In the genomic region with DNA sequence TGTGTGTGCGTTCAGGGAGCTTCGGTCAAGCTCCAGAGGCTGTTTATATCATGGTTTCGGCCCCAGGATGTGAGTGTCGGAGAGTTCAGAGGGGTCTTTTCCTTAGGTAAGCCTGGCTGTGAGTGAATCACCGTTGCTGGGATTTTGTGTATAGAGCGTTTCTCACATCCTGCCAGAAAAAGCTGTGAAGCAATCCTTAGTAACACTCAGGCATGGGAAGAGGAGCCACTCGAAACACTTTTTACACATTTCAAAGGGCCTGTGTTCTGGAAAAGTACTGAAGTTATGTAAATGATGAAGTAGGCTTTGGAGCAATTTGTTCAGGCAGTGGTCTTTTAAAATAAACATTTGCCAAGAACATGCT, we compare ENCODE assay signal across 8 cellular contexts. TPM values are rescaled to one million over a fixed set of nuclear protein-coding genes. Genes with fewer than 3 reads are reported as not detected.
DNase-seq lines count a peak whose midpoint lies in the region; ATAC-seq and TF ChIP-seq lines count a peak whose summit lies in the region.

No MANE protein-coding gene starts in this region.

- TF ChIP-seq EP300 in neural cell (conservative IDR thresholded peaks at IDR 0.05; ENCODE audit: poor library complexity, severe bottlenecking): no peak

- H3K4me1 Mint-ChIP-seq in effector memory CD8-positive, alpha-beta T cell (ENCODE audit: low read depth in 2 of 2): peaks cover 38 to 46% of the 10 kb centered on the region in 2 donors

- H3K9ac ChIP-seq in neural cell (ENCODE audit: low read length): peak overlapping the region; percentile 80

- H3K27me3 ChIP-seq in Panc1 (ENCODE audit: control insufficient read depth, insufficient read depth, low read length): no peaks in the 10 kb centered on the region
- H3K27me3 ChIP-seq in neural cell (ENCODE audit: insufficient read depth, low read depth, low read length): no peaks in the 10 kb centered on the region

- TSS peak; percentile 57 for BruUV-seq in Panc1 (replicated peaks; lab: Mats Ljungman, UMichigan)

- POLR2A ChIA-PET in Panc1 (lab: Charles Lee): interaction anchor here (0.6 kb wide), 1 partner anchor 15 kb away, joined by 3 read pairs; no protein-coding TSS in a partner anchor

- peaks cover 46% of the 10 kb centered on the region for H3K79me2 ChIP-seq in neural cell (replicated peaks; ENCODE audit: insufficient read depth, low read length)

- H3K27me3 Mint-ChIP-seq in effector memory CD8-positive, alpha-beta T cell: no peaks in the 10 kb centered on the region

- no peaks in the 10 kb centered on the region for H3F3A ChIP-seq in neural cell (ENCODE audit: insufficient read depth, low read length, poor library complexity, severe bottlenecking)

- CTCF ChIA-PET in Panc1 (lab: Charles Lee): no interaction called here

- no peaks in the 10 kb centered on the region for H3K9me2 ChIP-seq in neural cell (ENCODE audit: insufficient read depth, low read length)

- H3K27ac ChIP-seq in Panc1 (ENCODE audit: low read length) (peak overlapping the region; percentile 82), neural cell (ENCODE audit: low read length) (peak overlapping the region; percentile 18)

- H3K9me3 ChIP-seq in Panc1 (ENCODE audit: control insufficient read depth, insufficient read depth, low read depth, low read length) (no peaks in the 10 kb centered on the region), neural cell (ENCODE audit: low read length) (no peaks in the 10 kb centered on the region)

- peak overlapping the region; percentile 74 to 89 for H3K4me3 ChIP-seq in Panc1 (ENCODE audit: low read depth in 2 of 2, low read length in 2 of 2)
- peak overlapping the region; percentile 90 for H3K4me3 ChIP-seq in neural cell (ENCODE audit: low read length)

- H3K36me3 ChIP-seq in Panc1 (ENCODE audit: control insufficient read depth, insufficient read depth, low read length): peaks cover 3% of the 10 kb centered on the region; the same call in 1 of the 2 replicates
- no peaks in the 10 kb centered on the region for H3K36me3 ChIP-seq in neural cell (ENCODE audit: insufficient read depth, low read length)

- H2AFZ ChIP-seq in neural cell (ENCODE audit: low read depth, low read length): peak overlapping the region; percentile 79

- ATAC-seq in Panc1: no peak
- ATAC-seq in effector memory CD8-positive, alpha-beta T cell (replicated peaks): no peak
- no peak for ATAC-seq in GM21737 (IDR thresholded peaks at IDR 0.05; ENCODE audit: unreplicated experiment)
- no peak for ATAC-seq in GM19397 (IDR thresholded peaks at IDR 0.05; ENCODE audit: unreplicated experiment)

- H3K36me3 Mint-ChIP-seq in effector memory CD8-positive, alpha-beta T cell (ENCODE audit: insufficient read depth): peaks cover 14% of the 10 kb centered on the region

- no peaks in the 10 kb centered on the region for H4K20me1 ChIP-seq in neural cell (ENCODE audit: insufficient read depth)

- in situ Hi-C loops in Panc1 (cut with HindIII; ENCODE audit: low pct_unique_long_range_greater_than_20kb, low sequenced_read_pairs): no loop called here

- DNase-seq in Daoy (ENCODE audit: low read depth) (peak; percentile 73), Panc1 (ENCODE audit: low read depth, low spot score) (no peak), midbrain (lab: John Stamatoyannopoulos, UW) (no peak), cerebellar nuclear complex (lab: John Stamatoyannopoulos, UW) (no peak)
- no peak for DNase-seq in effector memory CD8-positive, alpha-beta T cell

- H3K4me3 Mint-ChIP-seq in effector memory CD8-positive, alpha-beta T cell: peak overlapping the region; percentile 94

- H3K4me2 ChIP-seq in neural cell (ENCODE audit: low read length): peak overlapping the region; percentile 72

- intact Hi-C loops in Panc1 (cut with micrococcal nuclease; ENCODE audit: unreplicated experiment): no loop called here

- TF ChIP-seq CTCF in Panc1 (IDR thresholded peaks at IDR 0.05) (no peak), neural cell (IDR thresholded peaks at IDR 0.05; ENCODE audit: poor library complexity, severe bottlenecking) (no peak)

- peaks cover 52% of the 10 kb centered on the region for H3K4me1 ChIP-seq in Panc1 (ENCODE audit: control insufficient read depth, insufficient read depth, low read length)

- TF ChIP-seq RAD21 in neural cell (conservative IDR thresholded peaks at IDR 0.05): no peak

- H3K27ac Mint-ChIP-seq in effector memory CD8-positive, alpha-beta T cell: peak overlapping the region; percentile 96

- no peaks in the 10 kb centered on the region for H3K9me3 Mint-ChIP-seq in effector memory CD8-positive, alpha-beta T cell

TF ChIP-seq in neural cell, 6 proteins besides CTCF, POLR2A, EP300 and RAD21:
- TF ChIP-seq MXI1 (conservative IDR thresholded peaks at IDR 0.05; ENCODE audit: poor library complexity, severe bottlenecking): no peak
- TF ChIP-seq TAF1 (IDR thresholded peaks at IDR 0.05; ENCODE audit: low read depth): no peak

RNA-seq across cellular contexts. Expression of a gene that starts 0.7 kb away (rescaled TPM):
- total RNA-seq in Daoy (2014; rRNA removed; shearing (Covaris generic)): 25.6 and 26.8 TPM in 2 replicates
- 47.5 TPM for total RNA-seq in Panc1 (2021; ENCODE audit: unreplicated experiment)
- 40.3 TPM for polyA plus RNA-seq in Panc1 (2012; ENCODE audit: insufficient read length)
- 65.7 and 81.8 TPM in 2 replicates for polyA plus RNA-seq in neural cell
- 61.6 and 64.1 TPM in 2 replicates for polyA minus RNA-seq in neural cell

RNA-seq across cellular contexts. Expression of a gene that starts 19.2 kb away (rescaled TPM):
- total RNA-seq in Daoy (2014; rRNA removed; shearing (Covaris generic)): 25.3 and 27.9 TPM in 2 replicates
- 53.1 TPM for total RNA-seq in Panc1 (2021; ENCODE audit: unreplicated experiment)
- 30.5 TPM for polyA plus RNA-seq in Panc1 (2012; ENCODE audit: insufficient read length)
- 5.4 and 7.1 TPM in 2 replicates for polyA plus RNA-seq in neural cell
- polyA minus RNA-seq in neural cell: 14.9 and 17.3 TPM in 2 replicates
